8 cellular contexts compared by ENCODE assay signal in the genomic region with DNA sequence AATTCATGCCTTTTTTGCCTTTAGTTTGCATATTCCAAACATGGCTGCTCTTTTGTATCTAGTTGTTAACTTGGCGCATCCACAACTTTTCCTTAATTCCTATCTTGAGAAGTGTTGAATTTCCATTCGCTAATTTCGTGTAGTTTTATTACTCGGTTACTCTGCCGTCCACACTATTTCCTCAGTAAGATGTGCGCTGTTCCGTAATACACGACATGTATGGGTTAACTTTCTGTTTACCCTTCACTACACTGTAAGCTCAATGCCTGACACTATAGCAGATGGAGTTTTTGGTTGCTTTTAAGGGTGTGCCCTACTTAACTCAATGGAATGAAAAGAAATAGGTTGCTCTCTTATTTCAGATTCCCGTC. TPM values are rescaled to one million over a fixed set of nuclear protein-coding genes. Genes with fewer than 3 reads are reported as not detected.
DNase-seq lines count a peak whose midpoint lies in the region; ATAC-seq and TF ChIP-seq lines count a peak whose summit lies in the region.

No MANE protein-coding gene starts in this region.

- H3K4me1 Mint-ChIP-seq in naive thymus-derived CD8-positive, alpha-beta T cell, result peaks cover 24 to 57% (median 50%) of the 10 kb centered on the region in 4 donors

- H3K27ac Mint-ChIP-seq in naive thymus-derived CD8-positive, alpha-beta T cell, result peak overlapping the region; percentile 88 to 99 (median 96)

- POLR2A ChIA-PET in naive thymus-derived CD8-positive, alpha-beta T cell (lab: Charles Lee), result interaction anchor here (0.6 to 6.0 kb wide), 11 partner anchors 9 to 1270 kb away, joined by 3 to 67 read pairs (median 3); partner anchors contain the start of genes ACAA1, GORASP1, SLC25A38 and TTC21A

- H3K27me3 ChIP-seq in BE2C (no peaks in the 10 kb centered on the region), MG63 (no peaks in the 10 kb centered on the region)

- TF ChIP-seq CTCF in BE2C (IDR thresholded peaks at IDR 0.05; ENCODE audit: low read depth, low read length), result no peak

- H3K4me1 ChIP-seq in BE2C, result no peaks in the 10 kb centered on the region

- H3K36me3 ChIP-seq in BE2C, result peaks cover 48% of the 10 kb centered on the region
- H3K36me3 ChIP-seq in MG63, result peaks cover 54% of the 10 kb centered on the region

- H3K9me3 ChIP-seq in BE2C (no peaks in the 10 kb centered on the region), MG63 (no peaks in the 10 kb centered on the region)

- H3K27me3 Mint-ChIP-seq in naive thymus-derived CD8-positive, alpha-beta T cell, result peaks cover 0 to 3% (median 0%) of the 10 kb centered on the region in 5 donors

- peak overlapping the region; percentile 87 to 98 (median 92) for H3K4me3 Mint-ChIP-seq in naive thymus-derived CD8-positive, alpha-beta T cell

- H3K36me3 Mint-ChIP-seq in naive thymus-derived CD8-positive, alpha-beta T cell, result peaks cover 10 to 49% (median 24%) of the 10 kb centered on the region in 3 donors

- DNase-seq in BE2C, result no peak
- DNase-seq in MG63, result no peak
- DNase-seq in dermis blood vessel endothelial cell, result peak; percentile 38
- DNase-seq in naive thymus-derived CD8-positive, alpha-beta T cell, result no peak
- no peak for DNase-seq in NCI-H226

- no peaks in the 10 kb centered on the region for H3K9me3 Mint-ChIP-seq in naive thymus-derived CD8-positive, alpha-beta T cell

- H3K4me3 ChIP-seq in BE2C (ENCODE audit: low read depth, low read length), result peak overlapping the region; percentile 87
- H3K4me3 ChIP-seq in MG63, result peak overlapping the region; percentile 95

- no peak for ATAC-seq in naive thymus-derived CD8-positive, alpha-beta T cell
- ATAC-seq in GM21367 (IDR thresholded peaks at IDR 0.05; ENCODE audit: unreplicated experiment) (no peak), GM18907 (IDR thresholded peaks at IDR 0.05; ENCODE audit: unreplicated experiment) (no peak), GM19395 (IDR thresholded peaks at IDR 0.05; ENCODE audit: unreplicated experiment) (no peak)

RNA-seq across cellular contexts. Expression of gene RPSA, which starts 0.7 kb away (rescaled TPM):
- polyA plus RNA-seq in BE2C (2012; ENCODE audit: insufficient read depth, insufficient read length, low read depth), result 1,149 TPM
- 1,752 and 2,233 TPM in 2 replicates for total RNA-seq in MG63 (2014; rRNA removed; shearing (Covaris generic); ENCODE audit: low replicate concordance)
- 934 and 1,256 TPM in 2 replicates for total RNA-seq in dermis blood vessel endothelial cell
- total RNA-seq in naive thymus-derived CD8-positive, alpha-beta T cell, result 1,000 to 10,000 TPM; 1,560 to 1,579 TPM
- 1,000 to 10,000 TPM; 1,242 to 1,388 (median 1,323) TPM for polyA plus RNA-seq in naive thymus-derived CD8-positive, alpha-beta T cell

RNA-seq across cellular contexts. Expression of gene SLC25A38, which starts 24.1 kb away (rescaled TPM):
- 22.6 TPM for polyA plus RNA-seq in BE2C (2012; ENCODE audit: insufficient read depth, insufficient read length, low read depth)
- total RNA-seq in MG63 (2014; rRNA removed; shearing (Covaris generic); ENCODE audit: low replicate concordance), result 18.2 and 28.8 TPM in 2 replicates
- total RNA-seq in dermis blood vessel endothelial cell, result 16.4 and 17.4 TPM in 2 replicates
- total RNA-seq in naive thymus-derived CD8-positive, alpha-beta T cell, result 10 to 100 TPM; 51.7 to 52.2 TPM
- 10 to 100 TPM; 34.2 to 53.4 (median 43.2) TPM for polyA plus RNA-seq in naive thymus-derived CD8-positive, alpha-beta T cell
